ENCODE assay signal across 1 cellular context in the genomic region with DNA sequence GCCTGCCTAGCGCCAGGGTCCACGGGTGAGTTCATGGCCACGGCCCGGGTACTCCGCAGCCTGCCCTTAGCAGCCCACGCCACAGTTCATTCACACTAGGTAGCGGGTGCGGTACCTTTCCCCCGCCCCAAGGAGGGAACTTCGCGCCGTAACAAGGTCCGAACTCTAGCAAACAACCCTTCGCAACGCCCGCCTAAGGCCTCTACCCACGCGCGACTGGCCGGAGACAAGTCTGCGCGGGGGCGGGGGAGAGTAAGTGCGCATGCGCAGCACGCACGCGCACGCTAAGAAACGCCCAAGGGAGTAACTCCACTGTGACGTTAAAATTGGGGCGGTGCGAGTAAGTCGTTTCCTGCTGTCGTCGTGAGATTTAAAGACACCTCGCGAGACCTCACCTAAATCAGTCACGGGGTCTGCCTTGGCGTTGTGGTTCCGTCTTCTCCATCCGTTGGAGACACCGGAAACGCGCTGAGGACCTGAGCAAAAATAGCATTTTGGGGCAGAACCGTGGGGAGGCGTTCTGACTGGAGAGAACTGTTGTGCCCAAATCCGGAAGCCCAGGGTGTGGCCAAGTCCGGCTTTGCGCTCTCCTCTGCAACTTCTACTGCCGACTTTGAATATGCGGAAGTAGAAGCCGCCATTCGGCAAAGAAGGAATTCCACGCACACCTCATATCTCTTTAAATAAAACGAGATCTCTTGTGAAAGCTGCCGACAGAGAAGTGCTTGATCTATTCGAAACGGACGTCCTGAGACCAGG.
TF ChIP-seq lines count a peak whose summit lies in the region.

Gene RAPGEF6 (minus strand): TSS at position 234 of the 759 bp plus-strand sequence. CDS start 199 bp downstream, at position 35.

TF ChIP-seq in HepG2, 621 proteins besides CTCF, POLR2A, EP300 and RAD21 (continued from another document and continues in another):
- TF ChIP-seq, protein P1, sequence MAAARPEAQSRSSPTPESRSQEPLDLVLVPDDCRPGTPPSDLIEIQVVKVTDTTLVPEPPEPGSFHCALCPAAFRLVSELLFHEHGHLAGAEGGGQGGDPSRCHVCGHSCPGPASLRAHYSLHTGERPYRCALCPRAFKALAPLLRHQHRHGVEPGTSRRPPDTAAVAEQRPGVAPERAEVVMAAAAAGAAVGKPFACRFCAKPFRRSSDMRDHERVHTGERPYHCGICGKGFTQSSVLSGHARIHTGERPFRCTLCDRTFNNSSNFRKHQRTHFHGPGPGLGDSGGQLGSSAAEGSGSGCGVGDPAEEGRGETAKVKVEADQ (CRISPR knock-in tag; IDR thresholded peaks at IDR 0.05; ENCODE audit: borderline replicate concordance), result no peak
- peak; percentile 47; the same call in 1 of the 2 replicates for TF ChIP-seq NAIF1 (CRISPR knock-in tag; IDR thresholded peaks at IDR 0.05; ENCODE audit: borderline replicate concordance)
- TF ChIP-seq MIER3 (CRISPR knock-in tag; IDR thresholded peaks at IDR 0.05; ENCODE audit: borderline replicate concordance), result no peak; the same call in 1 of the 2 replicates
- peak; percentile 69 for TF ChIP-seq ZNF878 (CRISPR knock-in tag; IDR thresholded peaks at IDR 0.05)
- no peak; the same call in 1 of the 2 replicates for TF ChIP-seq ZBTB10 (CRISPR knock-in tag; IDR thresholded peaks at IDR 0.05; ENCODE audit: borderline replicate concordance)
- TF ChIP-seq, protein P2, sequence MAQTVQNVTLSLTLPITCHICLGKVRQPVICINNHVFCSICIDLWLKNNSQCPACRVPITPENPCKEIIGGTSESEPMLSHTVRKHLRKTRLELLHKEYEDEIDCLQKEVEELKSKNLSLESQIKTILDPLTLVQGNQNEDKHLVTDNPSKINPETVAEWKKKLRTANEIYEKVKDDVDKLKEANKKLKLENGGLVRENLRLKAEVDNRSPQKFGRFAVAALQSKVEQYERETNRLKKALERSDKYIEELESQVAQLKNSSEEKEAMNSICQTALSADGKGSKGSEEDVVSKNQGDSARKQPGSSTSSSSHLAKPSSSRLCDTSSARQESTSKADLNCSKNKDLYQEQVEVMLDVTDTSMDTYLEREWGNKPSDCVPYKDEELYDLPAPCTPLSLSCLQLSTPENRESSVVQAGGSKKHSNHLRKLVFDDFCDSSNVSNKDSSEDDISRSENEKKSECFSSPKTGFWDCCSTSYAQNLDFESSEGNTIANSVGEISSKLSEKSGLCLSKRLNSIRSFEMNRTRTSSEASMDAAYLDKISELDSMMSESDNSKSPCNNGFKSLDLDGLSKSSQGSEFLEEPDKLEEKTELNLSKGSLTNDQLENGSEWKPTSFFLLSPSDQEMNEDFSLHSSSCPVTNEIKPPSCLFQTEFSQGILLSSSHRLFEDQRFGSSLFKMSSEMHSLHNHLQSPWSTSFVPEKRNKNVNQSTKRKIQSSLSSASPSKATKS (CRISPR knock-in tag; IDR thresholded peaks at IDR 0.05), result no peak; the same call in 1 of the 2 replicates
- TF ChIP-seq EEA1 (CRISPR knock-in tag; IDR thresholded peaks at IDR 0.05; ENCODE audit: borderline replicate concordance), result 0 out of 2 replicates have a peak, but pooled peaks have one; percentile 82
- no peak for TF ChIP-seq MATR3 (CRISPR knock-in tag; IDR thresholded peaks at IDR 0.05)
- TF ChIP-seq NR3C1 (CRISPR knock-in tag; IDR thresholded peaks at IDR 0.05), result no peak
- peak; percentile 34 for TF ChIP-seq TEAD3 (CRISPR knock-in tag; optimal IDR thresholded peaks at IDR 0.05; ENCODE audit: borderline replicate concordance)
- peak; percentile 63; the same call in 1 of the 2 replicates for TF ChIP-seq ZBTB7A (CRISPR knock-in tag; IDR thresholded peaks at IDR 0.05)
- TF ChIP-seq SIX1 (CRISPR knock-in tag; IDR thresholded peaks at IDR 0.05; ENCODE audit: borderline replicate concordance), result no peak
- TF ChIP-seq PBX3 (CRISPR knock-in tag; IDR thresholded peaks at IDR 0.05; ENCODE audit: borderline replicate concordance), result no peak
- no peak for TF ChIP-seq TIGD3 (CRISPR knock-in tag; IDR thresholded peaks at IDR 0.05; ENCODE audit: borderline replicate concordance)
- TF ChIP-seq, protein P3, sequence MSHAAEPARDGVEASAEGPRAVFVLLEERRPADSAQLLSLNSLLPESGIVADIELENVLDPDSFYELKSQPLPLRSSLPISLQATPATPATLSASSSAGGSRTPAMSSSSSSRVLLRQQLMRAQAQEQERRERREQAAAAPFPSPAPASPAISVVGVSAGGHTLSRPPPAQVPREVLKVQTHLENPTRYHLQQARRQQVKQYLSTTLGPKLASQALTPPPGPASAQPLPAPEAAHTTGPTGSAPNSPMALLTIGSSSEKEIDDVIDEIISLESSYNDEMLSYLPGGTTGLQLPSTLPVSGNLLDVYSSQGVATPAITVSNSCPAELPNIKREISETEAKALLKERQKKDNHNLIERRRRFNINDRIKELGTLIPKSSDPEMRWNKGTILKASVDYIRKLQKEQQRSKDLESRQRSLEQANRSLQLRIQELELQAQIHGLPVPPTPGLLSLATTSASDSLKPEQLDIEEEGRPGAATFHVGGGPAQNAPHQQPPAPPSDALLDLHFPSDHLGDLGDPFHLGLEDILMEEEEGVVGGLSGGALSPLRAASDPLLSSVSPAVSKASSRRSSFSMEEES (CRISPR knock-in tag; IDR thresholded peaks at IDR 0.05), result peak; percentile 94
- TF ChIP-seq CHD2 (IDR thresholded peaks at IDR 0.05; ENCODE audit: low read depth, low read length), result peak; percentile 93
- TF ChIP-seq, protein P4, sequence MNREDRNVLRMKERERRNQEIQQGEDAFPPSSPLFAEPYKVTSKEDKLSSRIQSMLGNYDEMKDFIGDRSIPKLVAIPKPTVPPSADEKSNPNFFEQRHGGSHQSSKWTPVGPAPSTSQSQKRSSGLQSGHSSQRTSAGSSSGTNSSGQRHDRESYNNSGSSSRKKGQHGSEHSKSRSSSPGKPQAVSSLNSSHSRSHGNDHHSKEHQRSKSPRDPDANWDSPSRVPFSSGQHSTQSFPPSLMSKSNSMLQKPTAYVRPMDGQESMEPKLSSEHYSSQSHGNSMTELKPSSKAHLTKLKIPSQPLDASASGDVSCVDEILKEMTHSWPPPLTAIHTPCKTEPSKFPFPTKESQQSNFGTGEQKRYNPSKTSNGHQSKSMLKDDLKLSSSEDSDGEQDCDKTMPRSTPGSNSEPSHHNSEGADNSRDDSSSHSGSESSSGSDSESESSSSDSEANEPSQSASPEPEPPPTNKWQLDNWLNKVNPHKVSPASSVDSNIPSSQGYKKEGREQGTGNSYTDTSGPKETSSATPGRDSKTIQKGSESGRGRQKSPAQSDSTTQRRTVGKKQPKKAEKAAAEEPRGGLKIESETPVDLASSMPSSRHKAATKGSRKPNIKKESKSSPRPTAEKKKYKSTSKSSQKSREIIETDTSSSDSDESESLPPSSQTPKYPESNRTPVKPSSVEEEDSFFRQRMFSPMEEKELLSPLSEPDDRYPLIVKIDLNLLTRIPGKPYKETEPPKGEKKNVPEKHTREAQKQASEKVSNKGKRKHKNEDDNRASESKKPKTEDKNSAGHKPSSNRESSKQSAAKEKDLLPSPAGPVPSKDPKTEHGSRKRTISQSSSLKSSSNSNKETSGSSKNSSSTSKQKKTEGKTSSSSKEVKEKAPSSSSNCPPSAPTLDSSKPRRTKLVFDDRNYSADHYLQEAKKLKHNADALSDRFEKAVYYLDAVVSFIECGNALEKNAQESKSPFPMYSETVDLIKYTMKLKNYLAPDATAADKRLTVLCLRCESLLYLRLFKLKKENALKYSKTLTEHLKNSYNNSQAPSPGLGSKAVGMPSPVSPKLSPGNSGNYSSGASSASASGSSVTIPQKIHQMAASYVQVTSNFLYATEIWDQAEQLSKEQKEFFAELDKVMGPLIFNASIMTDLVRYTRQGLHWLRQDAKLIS (CRISPR knock-in tag; IDR thresholded peaks at IDR 0.05), result no peak
- TF ChIP-seq, protein P5, sequence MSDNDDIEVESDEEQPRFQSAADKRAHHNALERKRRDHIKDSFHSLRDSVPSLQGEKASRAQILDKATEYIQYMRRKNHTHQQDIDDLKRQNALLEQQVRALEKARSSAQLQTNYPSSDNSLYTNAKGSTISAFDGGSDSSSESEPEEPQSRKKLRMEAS (IDR thresholded peaks at IDR 0.05), result peak; percentile 89
- peak; percentile 86 for TF ChIP-seq POLR2G (IDR thresholded peaks at IDR 0.05; ENCODE audit: low read depth, low read length)
- TF ChIP-seq HNF4A (CRISPR knock-in tag; IDR thresholded peaks at IDR 0.05), result peak; percentile 68
- TF ChIP-seq, protein P6, sequence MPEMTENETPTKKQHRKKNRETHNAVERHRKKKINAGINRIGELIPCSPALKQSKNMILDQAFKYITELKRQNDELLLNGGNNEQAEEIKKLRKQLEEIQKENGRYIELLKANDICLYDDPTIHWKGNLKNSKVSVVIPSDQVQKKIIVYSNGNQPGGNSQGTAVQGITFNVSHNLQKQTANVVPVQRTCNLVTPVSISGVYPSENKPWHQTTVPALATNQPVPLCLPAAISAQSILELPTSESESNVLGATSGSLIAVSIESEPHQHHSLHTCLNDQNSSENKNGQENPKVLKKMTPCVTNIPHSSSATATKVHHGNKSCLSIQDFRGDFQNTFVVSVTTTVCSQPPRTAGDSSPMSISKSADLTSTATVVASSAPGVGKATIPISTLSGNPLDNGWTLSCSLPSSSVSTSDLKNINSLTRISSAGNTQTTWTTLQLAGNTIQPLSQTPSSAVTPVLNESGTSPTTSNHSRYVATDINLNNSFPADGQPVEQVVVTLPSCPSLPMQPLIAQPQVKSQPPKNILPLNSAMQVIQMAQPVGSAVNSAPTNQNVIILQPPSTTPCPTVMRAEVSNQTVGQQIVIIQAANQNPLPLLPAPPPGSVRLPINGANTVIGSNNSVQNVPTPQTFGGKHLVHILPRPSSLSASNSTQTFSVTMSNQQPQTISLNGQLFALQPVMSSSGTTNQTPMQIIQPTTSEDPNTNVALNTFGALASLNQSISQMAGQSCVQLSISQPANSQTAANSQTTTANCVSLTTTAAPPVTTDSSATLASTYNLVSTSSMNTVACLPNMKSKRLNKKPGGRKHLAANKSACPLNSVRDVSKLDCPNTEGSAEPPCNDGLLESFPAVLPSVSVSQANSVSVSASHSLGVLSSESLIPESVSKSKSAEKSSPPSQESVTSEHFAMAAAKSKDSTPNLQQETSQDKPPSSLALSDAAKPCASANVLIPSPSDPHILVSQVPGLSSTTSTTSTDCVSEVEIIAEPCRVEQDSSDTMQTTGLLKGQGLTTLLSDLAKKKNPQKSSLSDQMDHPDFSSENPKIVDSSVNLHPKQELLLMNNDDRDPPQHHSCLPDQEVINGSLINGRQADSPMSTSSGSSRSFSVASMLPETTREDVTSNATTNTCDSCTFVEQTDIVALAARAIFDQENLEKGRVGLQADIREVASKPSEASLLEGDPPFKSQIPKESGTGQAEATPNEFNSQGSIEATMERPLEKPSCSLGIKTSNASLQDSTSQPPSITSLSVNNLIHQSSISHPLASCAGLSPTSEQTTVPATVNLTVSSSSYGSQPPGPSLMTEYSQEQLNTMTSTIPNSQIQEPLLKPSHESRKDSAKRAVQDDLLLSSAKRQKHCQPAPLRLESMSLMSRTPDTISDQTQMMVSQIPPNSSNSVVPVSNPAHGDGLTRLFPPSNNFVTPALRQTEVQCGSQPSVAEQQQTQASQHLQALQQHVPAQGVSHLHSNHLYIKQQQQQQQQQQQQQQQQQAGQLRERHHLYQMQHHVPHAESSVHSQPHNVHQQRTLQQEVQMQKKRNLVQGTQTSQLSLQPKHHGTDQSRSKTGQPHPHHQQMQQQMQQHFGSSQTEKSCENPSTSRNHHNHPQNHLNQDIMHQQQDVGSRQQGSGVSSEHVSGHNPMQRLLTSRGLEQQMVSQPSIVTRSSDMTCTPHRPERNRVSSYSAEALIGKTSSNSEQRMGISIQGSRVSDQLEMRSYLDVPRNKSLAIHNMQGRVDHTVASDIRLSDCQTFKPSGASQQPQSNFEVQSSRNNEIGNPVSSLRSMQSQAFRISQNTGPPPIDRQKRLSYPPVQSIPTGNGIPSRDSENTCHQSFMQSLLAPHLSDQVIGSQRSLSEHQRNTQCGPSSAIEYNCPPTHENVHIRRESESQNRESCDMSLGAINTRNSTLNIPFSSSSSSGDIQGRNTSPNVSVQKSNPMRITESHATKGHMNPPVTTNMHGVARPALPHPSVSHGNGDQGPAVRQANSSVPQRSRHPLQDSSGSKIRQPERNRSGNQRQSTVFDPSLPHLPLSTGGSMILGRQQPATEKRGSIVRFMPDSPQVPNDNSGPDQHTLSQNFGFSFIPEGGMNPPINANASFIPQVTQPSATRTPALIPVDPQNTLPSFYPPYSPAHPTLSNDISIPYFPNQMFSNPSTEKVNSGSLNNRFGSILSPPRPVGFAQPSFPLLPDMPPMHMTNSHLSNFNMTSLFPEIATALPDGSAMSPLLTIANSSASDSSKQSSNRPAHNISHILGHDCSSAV (CRISPR knock-in tag; IDR thresholded peaks at IDR 0.05; ENCODE audit: borderline replicate concordance), result no peak
- no peak for TF ChIP-seq CC2D1A (CRISPR knock-in tag; IDR thresholded peaks at IDR 0.05)
- 0 out of 2 replicates have a peak, but pooled peaks have one; percentile 19 for TF ChIP-seq FOXO1 (CRISPR knock-in tag; IDR thresholded peaks at IDR 0.05)
- TF ChIP-seq ZNF761 (CRISPR knock-in tag; conservative IDR thresholded peaks at IDR 0.05), result no peak
- TF ChIP-seq ZNF7 (CRISPR knock-in tag; IDR thresholded peaks at IDR 0.05), result no peak
- no peak for TF ChIP-seq ZIK1 (CRISPR knock-in tag; IDR thresholded peaks at IDR 0.05; ENCODE audit: borderline replicate concordance, low read depth)
- TF ChIP-seq SIN3B (IDR thresholded peaks at IDR 0.05; ENCODE audit: low read length), result no peak
